ENCODE assay signal across 21 cellular contexts in the genomic region with DNA sequence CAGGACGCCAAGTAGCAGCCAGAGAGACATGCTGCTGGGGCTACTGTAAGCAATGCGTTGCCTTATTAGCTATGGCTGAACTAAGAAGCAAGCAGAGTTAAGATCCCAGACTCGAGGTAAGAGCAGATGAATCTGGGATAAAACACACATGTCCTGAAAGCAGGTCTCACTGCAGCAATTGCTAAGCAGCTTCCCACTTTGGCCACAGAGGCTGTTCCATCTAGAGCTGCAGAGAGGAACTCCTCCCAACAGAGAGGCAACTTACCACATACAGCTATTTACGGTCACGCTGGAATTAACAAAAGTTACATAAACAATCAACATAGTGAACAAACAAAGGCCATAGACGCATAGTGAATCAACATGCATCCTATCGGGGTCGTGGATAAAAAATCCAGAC.
"Had no signal": no experiment of that assay in that cellular context is flagged by ENCODE, and none has a peak within 500 bp of the region (broad histone marks: within the 10 kb centered on the region; RNA-seq: fewer than 3 reads in every experiment).

No MANE protein-coding gene starts in this region.

- H3K4me3 ChIP-seq: adrenal gland, breast epithelium had no signal

- H3K4me3 Mint-ChIP-seq: activated CD4-positive, alpha-beta memory T cell treated with anti-CD3 and anti-CD28 coated beads, Interleukin-2, amount 10 ng/mL, durations not matched to agents 7 days and 5 days; activated CD4-positive, alpha-beta T cell treated with anti-CD3 and anti-CD28 coated beads for 36 hours; activated naive CD8-positive, alpha-beta T cell treated with anti-CD3 and anti-CD28 coated beads, Interleukin-2, amount 10 ng/mL, durations not matched to agents 7 days and 5 days; T-cell had no signal

- H3K27me3 ChIP-seq: adrenal gland had no signal

- H3K27ac ChIP-seq: adrenal gland, breast epithelium, VCaP had no signal

- H3K36me3 ChIP-seq: adrenal gland, breast epithelium had no signal

- H3K27ac Mint-ChIP-seq: activated CD4-positive, alpha-beta memory T cell treated with anti-CD3 and anti-CD28 coated beads, Interleukin-2, amount 10 ng/mL, durations not matched to agents 7 days and 5 days; activated CD4-positive, alpha-beta T cell treated with anti-CD3 and anti-CD28 coated beads for 36 hours; activated naive CD8-positive, alpha-beta T cell treated with anti-CD3 and anti-CD28 coated beads, Interleukin-2, amount 10 ng/mL, durations not matched to agents 7 days and 5 days; T-cell had no signal

- DNase-seq: activated CD4-positive, alpha-beta memory T cell treated with anti-CD3 and anti-CD28 coated beads, Interleukin-2, amount 10 ng/mL, durations not matched to agents 7 days and 5 days; activated CD4-positive, alpha-beta T cell treated with anti-CD3 and anti-CD28 coated beads for 36 hours; activated CD4-positive, alpha-beta T cell treated with anti-CD3 and anti-CD28 coated beads, Interleukin-2, amount 50 U/mL, for 1 hour; activated CD4-positive, CD25-positive, alpha-beta regulatory T cell; activated naive CD4-positive, alpha-beta T cell treated with anti-CD3 and anti-CD28 coated beads, Interleukin-2, amount 50 U/mL, for 16 hours; activated naive CD8-positive, alpha-beta T cell treated with anti-CD3 and anti-CD28 coated beads, Interleukin-2, amount 10 ng/mL, durations not matched to agents 7 days and 5 days; adrenal gland; anterior cingulate cortex; KG1; NCI-H1105; NCI-H1436; NCI-H1694 treated with DMSO at 0.1 percent for 48 hours; NCI-H2081; NCI-H2171; NCI-H510A treated with DMSO at 0.1 percent for 48 hours; SIG-M5; T-cell; T-helper 2 cell; T1000 had no signal

- H3K36me3 Mint-ChIP-seq: activated naive CD8-positive, alpha-beta T cell treated with anti-CD3 and anti-CD28 coated beads, Interleukin-2, amount 10 ng/mL, durations not matched to agents 7 days and 5 days; T-cell had no signal

- H3K9me3 Mint-ChIP-seq: activated CD4-positive, alpha-beta memory T cell treated with anti-CD3 and anti-CD28 coated beads, Interleukin-2, amount 10 ng/mL, durations not matched to agents 7 days and 5 days had no signal

- H3K4me1 ChIP-seq: adrenal gland, breast epithelium had no signal

- ATAC-seq: activated CD4-positive, alpha-beta T cell treated with anti-CD3 and anti-CD28 coated beads for 36 hours; T-cell had no signal

- H3K9me3 ChIP-seq: adrenal gland, breast epithelium had no signal
